ENCODE assay signal across 9 cellular contexts in the genomic region with DNA sequence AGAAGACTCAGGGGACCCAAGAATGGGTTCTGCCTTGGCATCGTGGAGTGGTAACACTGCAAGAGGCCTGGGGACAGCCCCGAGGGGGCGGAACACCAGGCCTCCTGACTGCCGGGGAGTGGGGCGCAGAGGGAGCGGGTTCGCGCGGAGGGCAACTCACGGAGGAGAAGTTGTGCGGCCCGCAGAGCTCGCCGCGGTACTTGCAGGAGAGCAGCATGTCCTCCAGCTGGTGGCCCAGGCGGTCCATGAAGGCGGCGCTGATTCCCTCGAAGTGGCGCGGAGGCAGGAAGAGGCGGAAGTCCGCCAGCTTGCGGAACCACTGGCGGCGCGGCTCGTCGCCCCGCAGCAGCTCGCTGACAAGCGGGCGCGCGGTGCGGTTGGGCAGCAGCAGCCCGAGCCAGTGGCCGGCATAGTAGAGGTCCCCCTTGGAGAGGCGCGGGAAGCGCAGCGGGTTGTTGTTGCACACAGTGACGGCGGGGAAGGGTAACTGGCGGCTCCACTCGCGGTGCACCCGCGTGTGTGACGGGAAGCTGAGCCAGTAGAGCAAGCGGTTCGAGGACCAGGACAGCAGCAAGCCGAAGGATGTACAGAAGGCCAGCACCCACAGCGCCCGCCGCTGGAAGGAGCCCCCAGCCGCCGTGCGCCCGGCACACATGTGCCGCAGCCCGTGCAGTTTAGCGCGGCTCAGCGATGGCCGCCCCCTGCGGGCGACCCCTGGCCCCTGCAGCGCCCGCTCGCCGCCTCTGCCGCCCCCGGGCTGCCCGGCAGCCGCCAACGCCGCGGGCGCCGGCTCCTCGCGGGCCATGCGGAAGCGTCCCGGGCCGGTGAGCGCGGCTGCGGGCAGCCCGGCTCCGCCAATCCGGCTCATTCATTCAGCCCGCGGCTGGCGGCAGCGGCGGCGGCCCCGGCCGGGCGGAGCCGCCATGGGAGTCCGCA. TPM values are rescaled to one million over a fixed set of nuclear protein-coding genes. Genes with fewer than 3 reads are reported as not detected.
DNase-seq lines count a peak whose midpoint lies in the region; ATAC-seq and TF ChIP-seq lines count a peak whose summit lies in the region.
"Had no signal": no experiment of that assay in that cellular context is flagged by ENCODE, and none has a peak within 500 bp of the region (broad histone marks: within the 10 kb centered on the region; RNA-seq: fewer than 3 reads in every experiment).

No MANE protein-coding gene starts in this region.

- H3K27ac ChIP-seq in heart right ventricle (no peak overlapping the region), sigmoid colon (no peak overlapping the region)
- H3K27ac ChIP-seq: 22Rv1 had no signal

- ATAC-seq in heart right ventricle (peak in 2 of 8 donors; percentile 15 to 23), HG03439 (IDR thresholded peaks at IDR 0.05; ENCODE audit: unreplicated experiment) (no peak), GM18858 (IDR thresholded peaks at IDR 0.05; ENCODE audit: unreplicated experiment) (no peak), HG03097 (IDR thresholded peaks at IDR 0.05; ENCODE audit: low FRiP score, unreplicated experiment) (no peak)

- H3K9me3 ChIP-seq in heart right ventricle (no peaks in the 10 kb centered on the region), sigmoid colon (no peaks in the 10 kb centered on the region)

- no peaks in the 10 kb centered on the region for H3K36me3 ChIP-seq in heart right ventricle
- no peaks in the 10 kb centered on the region for H3K36me3 ChIP-seq in sigmoid colon

- H3K4me1 ChIP-seq in heart right ventricle (peaks cover 3 to 15% (median 9%) of the 10 kb centered on the region in 9 donors), sigmoid colon (peaks cover 0 to 23% (median 21%) of the 10 kb centered on the region in 4 donors)

- 1% methylated on average over 64 to 104 of the region's 104 CpGs for WGBS in heart right ventricle, 2 donors
- 2% methylated on average over 104 of the region's 104 CpGs for WGBS in sigmoid colon, 2 donors

- TF ChIP-seq EP300 in sigmoid colon (IDR thresholded peaks at IDR 0.05), result no peak

- TF ChIP-seq POLR2A in sigmoid colon (IDR thresholded peaks at IDR 0.05), result no peak

- DNase-seq in DMS 273 (lab: John Stamatoyannopoulos, UW; ENCODE audit: unreplicated experiment) (peak; percentile 67), DMS 273 treated with DMSO at 0.1 percent for 48 hours (lab: John Stamatoyannopoulos, UW) (no peak), heart right ventricle (peak in 1 of 2 donors; percentile 11), sigmoid colon (no peak)

- peak overlapping the region; percentile 57 for H3K4me3 ChIP-seq in WI38 (ENCODE audit: low read depth, low read length)
- H3K4me3 ChIP-seq in heart right ventricle, result peak overlapping the region in 9 of 10 donors; percentile 8 to 43 (median 22)
- peak overlapping the region in 3 of 4 donors; percentile 28 to 38 (median 38) for H3K4me3 ChIP-seq in sigmoid colon

- intact Hi-C loops in heart right ventricle (cut with DNase I) (no loop called here), sigmoid colon (cut with DNase I) (no loop called here)

- no peak for TF ChIP-seq CTCF in WI38 (IDR thresholded peaks at IDR 0.05; ENCODE audit: low read depth, low read length)
- no peak for TF ChIP-seq CTCF in heart right ventricle (IDR thresholded peaks at IDR 0.05)
- no peak for TF ChIP-seq CTCF in sigmoid colon (IDR thresholded peaks at IDR 0.05)

- H3K27me3 ChIP-seq in heart right ventricle (peaks cover 16 to 93% (median 87%) of the 10 kb centered on the region in 7 donors), sigmoid colon (peaks cover 23 to 71% (median 35%) of the 10 kb centered on the region in 3 donors)

RNA-seq across cellular contexts. Expression of a gene that starts 1.6 kb away (rescaled TPM):
- total RNA-seq in heart right ventricle, result not detected
- polyA plus RNA-seq in heart right ventricle, result not detected
- total RNA-seq in sigmoid colon, result under 1 TPM in 2 of 4 donors, not detected in 2; under 0.01 to 0.16 TPM
- under 1 TPM in 2 of 3 donors, not detected in 1; 0.22 to 0.60 TPM for polyA plus RNA-seq in sigmoid colon
